ENCODE assay signal across 35 cellular contexts in the genomic region with DNA sequence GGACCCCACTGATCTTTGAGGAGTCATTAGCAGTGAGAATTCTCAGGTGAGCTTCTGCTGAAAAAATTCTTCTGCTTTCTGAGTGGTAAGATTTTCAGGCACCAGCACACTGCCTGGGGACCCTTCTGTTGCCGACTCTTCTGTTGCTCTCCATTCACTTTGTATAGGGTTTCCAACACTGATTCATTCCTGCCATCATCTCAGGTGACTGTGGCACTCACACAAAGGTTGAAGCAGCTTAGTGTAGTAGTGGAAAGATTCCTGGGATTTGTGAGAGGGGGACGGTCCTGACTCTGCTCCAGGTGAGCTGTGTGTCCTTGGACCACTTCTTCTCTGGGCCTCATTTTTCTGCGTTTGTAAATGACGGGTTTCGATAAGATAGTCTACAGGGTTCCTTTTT. TPM values are rescaled to one million over a fixed set of nuclear protein-coding genes. Genes with fewer than 3 reads are reported as not detected.
"Had no signal": no experiment of that assay in that cellular context is flagged by ENCODE, and none has a peak within 500 bp of the region (broad histone marks: within the 10 kb centered on the region; RNA-seq: fewer than 3 reads in every experiment).

No MANE protein-coding gene starts in this region.

- H3K27ac Mint-ChIP-seq: activated B cell treated with CpG ODN at 0.5 μM for 24 hours; activated CD8-positive, alpha-beta T cell treated with anti-CD3 and anti-CD28 coated beads for 36 hours; activated naive CD8-positive, alpha-beta T cell; activated T-helper 17 cell treated with anti-CD3 and anti-CD28 coated beads, Interleukin-2, amount 50 U/mL, for 72 hours; brain; dendritic cell treated with granulocyte-macrophage colony-stimulating factor and Interleukin-4, amounts not matched to agents 40 ng/mL and 50 ng/mL, for 4 days; endodermal cell; T-cell; T-helper 1 cell treated with Interleukin-12 subunit alpha and Interleukin-12 subunit beta and Interleukin-4 antibody, amounts not matched to agents 30 μg/mL and 1 μg/mL, for 36 hours; T-helper 2 cell treated with Interferon-gamma antibody and Interleukin-4, amounts not matched to agents 5 μg/mL and 100 μg/mL, for 36 hours had no signal

- DNase-seq: activated B cell treated with CpG ODN at 0.5 μM for 24 hours; activated CD4-positive, alpha-beta T cell treated with anti-CD3 and anti-CD28 coated beads for 48 hours; activated CD4-positive, alpha-beta T cell treated with anti-CD3 and anti-CD28 coated beads, Interleukin-2, amount 50 U/mL, for 1 hour; activated CD4-positive, alpha-beta T cell treated with anti-CD3 and anti-CD28 coated beads, Interleukin-2, amount 50 U/mL, for 48 hours; activated CD8-positive, alpha-beta memory T cell treated with anti-CD3 and anti-CD28 coated beads for 24 hours; activated CD8-positive, alpha-beta T cell treated with anti-CD3 and anti-CD28 coated beads for 36 hours; activated effector memory CD4-positive, alpha-beta T cell treated with Interleukin-2 at 50 U/mL for 16 hours; activated gamma-delta T cell treated with Interleukin-2 at 50 U/mL for 16 hours; activated naive CD4-positive, alpha-beta T cell treated with anti-CD3 and anti-CD28 coated beads, Interleukin-2, amount 50 U/mL, for 16 hours; activated naive CD4-positive, alpha-beta T cell treated with Interleukin-2 at 50 U/mL for 16 hours; activated T-cell treated with anti-CD3 and anti-CD28 coated beads, Interleukin-2, amount 50 U/mL, for 4 hours; central memory CD4-positive, alpha-beta T cell; cerebellar nuclear complex; dorsolateral prefrontal cortex; effector memory CD4-positive, alpha-beta T cell; endodermal cell; foreskin fibroblast; glutamatergic neuron; heart left ventricle; T-cell; T1000; WERI-Rb-1 had no signal

- H3K27ac ChIP-seq: ascending aorta, breast epithelium, cardiac muscle cell, coronary artery, dorsolateral prefrontal cortex, heart left ventricle, WERI-Rb-1 had no signal

- H3K27me3 Mint-ChIP-seq: activated B cell treated with CpG ODN at 0.5 μM for 24 hours; activated CD8-positive, alpha-beta T cell treated with anti-CD3 and anti-CD28 coated beads for 36 hours; activated naive CD8-positive, alpha-beta T cell; activated T-helper 17 cell treated with anti-CD3 and anti-CD28 coated beads, Interleukin-2, amount 50 U/mL, for 72 hours; brain; dendritic cell treated with granulocyte-macrophage colony-stimulating factor and Interleukin-4, amounts not matched to agents 40 ng/mL and 50 ng/mL, for 4 days; T-cell had no signal

- H3K4me3 ChIP-seq: ascending aorta, breast epithelium, cardiac muscle cell, coronary artery, dorsolateral prefrontal cortex, heart left ventricle had no signal

- H3K27me3 ChIP-seq: ascending aorta, breast epithelium, cardiac muscle cell, dorsolateral prefrontal cortex, heart left ventricle had no signal

- H3K9me3 Mint-ChIP-seq: activated B cell treated with CpG ODN at 0.5 μM for 24 hours; activated CD8-positive, alpha-beta T cell treated with anti-CD3 and anti-CD28 coated beads for 36 hours; activated T-cell treated with anti-CD3 and anti-CD28 coated beads, Interleukin-2, amount 50 U/mL, for 4 hours; activated T-helper 17 cell treated with anti-CD3 and anti-CD28 coated beads, Interleukin-2, amount 50 U/mL, for 72 hours; brain; dendritic cell treated with granulocyte-macrophage colony-stimulating factor and Interleukin-4, amounts not matched to agents 40 ng/mL and 50 ng/mL, for 4 days; endodermal cell; T-cell; T-helper 1 cell treated with Interleukin-12 subunit alpha and Interleukin-12 subunit beta and Interleukin-4 antibody, amounts not matched to agents 30 μg/mL and 1 μg/mL, for 36 hours; T-helper 2 cell treated with Interferon-gamma antibody and Interleukin-4, amounts not matched to agents 5 μg/mL and 100 μg/mL, for 36 hours had no signal

- H3K4me1 ChIP-seq: ascending aorta, breast epithelium had no signal

- H3K4me3 Mint-ChIP-seq: activated B cell treated with CpG ODN at 0.5 μM for 24 hours; activated CD8-positive, alpha-beta T cell treated with anti-CD3 and anti-CD28 coated beads for 36 hours; activated naive CD8-positive, alpha-beta T cell; activated T-cell treated with anti-CD3 and anti-CD28 coated beads, Interleukin-2, amount 50 U/mL, for 4 hours; activated T-helper 17 cell treated with anti-CD3 and anti-CD28 coated beads, Interleukin-2, amount 50 U/mL, for 72 hours; brain; dendritic cell treated with granulocyte-macrophage colony-stimulating factor and Interleukin-4, amounts not matched to agents 40 ng/mL and 50 ng/mL, for 4 days; endodermal cell; T-cell; T-helper 1 cell treated with Interleukin-12 subunit alpha and Interleukin-12 subunit beta and Interleukin-4 antibody, amounts not matched to agents 30 μg/mL and 1 μg/mL, for 36 hours; T-helper 2 cell treated with Interferon-gamma antibody and Interleukin-4, amounts not matched to agents 5 μg/mL and 100 μg/mL, for 36 hours had no signal

- ATAC-seq: activated CD4-positive, CD25-positive, alpha-beta regulatory T cell treated with anti-CD3 and anti-CD28 coated beads, Interleukin-2, amount 50 U/mL, for 24 hours; activated CD8-positive, alpha-beta T cell treated with anti-CD3 and anti-CD28 coated beads for 36 hours; activated T-cell treated with anti-CD3 and anti-CD28 coated beads, Interleukin-2, amount 50 U/mL, for 4 hours; activated T-helper 17 cell treated with anti-CD3 and anti-CD28 coated beads, Interleukin-2, amount 50 U/mL, for 72 hours; esophagus mucosa; heart left ventricle; T-cell had no signal

- H3K9me3 ChIP-seq: ascending aorta, breast epithelium, heart left ventricle had no signal

RNA-seq across cellular contexts. Expression of gene POU3F1, which starts 24.6 kb away (rescaled TPM):
- total RNA-seq: ascending aorta, epithelial cell of proximal tubule had no signal
